8 cellular contexts compared by ENCODE assay signal in genomic region chr16:1333149-1333812, GRCh38. TPM values are rescaled to one million over a fixed set of nuclear protein-coding genes. Genes with fewer than 3 reads are reported as not detected.
DNase-seq lines count a peak whose midpoint lies in the region; ATAC-seq and TF ChIP-seq lines count a peak whose summit lies in the region.

BAIAP3 (plus strand) TSS chr16:1333645; CDS start chr16:1338550, 4,905 bp downstream.

- CTCF ChIA-PET in activated naive CD4-positive, alpha-beta T cell treated with anti-CD3 and anti-CD28 coated beads for 36 hours (lab: Charles Lee), result interaction anchor here (2.5 kb wide), 1 partner anchor 9 kb away, joined by 7 read pairs; no protein-coding TSS in a partner anchor

- ATAC-seq in GM21529 (IDR thresholded peaks at IDR 0.05; ENCODE audit: unreplicated experiment), result no peak

- peaks cover 13% of the 10 kb centered on the region for H3K4me1 Mint-ChIP-seq in activated naive CD4-positive, alpha-beta T cell treated with anti-CD3 and anti-CD28 coated beads for 36 hours (ENCODE audit: low read depth)

- peaks cover 13 to 83% (median 47%) of the 10 kb centered on the region in 7 donors for H3K27me3 ChIP-seq in spleen (replicated peaks in 1 of 7)

- no peak for TF ChIP-seq POLR2A in spleen (IDR thresholded peaks at IDR 0.05)

- H3K4me3 ChIP-seq in spleen, result peak within 1 kb of the TSS; percentile 16 to 78 (median 44)

- peak within 1 kb of the TSS in 7 of 8 donors; percentile 2 to 81 (median 71) for H3K27ac ChIP-seq in spleen

- intact Hi-C loops in activated naive CD4-positive, alpha-beta T cell treated with anti-CD3 and anti-CD28 coated beads for 36 hours (cut with micrococcal nuclease), result loop anchor here (10.0 kb wide), 1 partner anchor 342 kb away; the partner anchor contains the start of gene JPT2
- intact Hi-C loops in spleen (cut with DNase I; ENCODE audit: low total_unique reads), result no loop called here

- TF ChIP-seq CTCF in spleen (IDR thresholded peaks at IDR 0.05 in 8 of 11, conservative IDR thresholded peaks at IDR 0.05 in 3 of 11), result no peak

- peaks cover 0 to 9% (median 7%) of the 10 kb centered on the region in 8 donors for H3K9me3 ChIP-seq in spleen

- no peaks in the 10 kb centered on the region for H3K9me3 Mint-ChIP-seq in activated naive CD4-positive, alpha-beta T cell treated with anti-CD3 and anti-CD28 coated beads for 36 hours

- peaks cover 27 to 70% (median 53%) of the 10 kb centered on the region in 6 donors for H3K4me1 ChIP-seq in spleen

- no peak within 1 kb of the TSS for H3K4me3 Mint-ChIP-seq in activated naive CD4-positive, alpha-beta T cell treated with anti-CD3 and anti-CD28 coated beads for 36 hours

- DNase-seq in CD1c-positive myeloid dendritic cell (ENCODE audit: extremely low spot score) (peak; percentile 55), NCI-H2196 (lab: John Stamatoyannopoulos, UW; ENCODE audit: unreplicated experiment) (peak; percentile 47), hepatic stellate cell (ENCODE audit: low spot score) (peak; percentile 57), spleen (peak; percentile 88), middle frontal gyrus (ENCODE audit: extremely low spot score, low spot score) (no peak), cerebellum (ENCODE audit: low spot score) (no peak)
- DNase-seq in activated naive CD4-positive, alpha-beta T cell treated with anti-CD3 and anti-CD28 coated beads for 36 hours, result peak; percentile 50

- 2 to 8% (median 5%) methylated on average over 7 to 83 of the region's 83 CpGs for WGBS in spleen, 5 donors

- no peak within 1 kb of the TSS for H3K27ac Mint-ChIP-seq in activated naive CD4-positive, alpha-beta T cell treated with anti-CD3 and anti-CD28 coated beads for 36 hours

- H3K27me3 Mint-ChIP-seq in activated naive CD4-positive, alpha-beta T cell treated with anti-CD3 and anti-CD28 coated beads for 36 hours (ENCODE audit: low read depth), result peaks cover 24% of the 10 kb centered on the region

- H3K36me3 Mint-ChIP-seq in activated naive CD4-positive, alpha-beta T cell treated with anti-CD3 and anti-CD28 coated beads for 36 hours (ENCODE audit: low read depth), result no peaks in the 10 kb centered on the region

- H3K36me3 ChIP-seq in spleen, result no peaks in the 10 kb centered on the region

RNA-seq across cellular contexts. Expression of gene BAIAP3, which starts in this region (rescaled TPM):
- under 1 TPM; 0.10 to 0.37 TPM for total RNA-seq in activated naive CD4-positive, alpha-beta T cell treated with anti-CD3 and anti-CD28 coated beads for 36 hours
- total RNA-seq in spleen (10 to 100 TPM in 2 of 7 donors, 1 to 10 TPM in 5; 5.0 to 15.7 (median 6.7) TPM), cerebellum (8.8 TPM)
- polyA plus RNA-seq in spleen, result 1 to 10 TPM; 2.7 to 7.3 (median 3.0) TPM

Comparison
In these comparisons a context has a peak if more than half of its experiments do, and no peak if none do; other contexts are left out.
1. Peak in DNase-seq in activated naive CD4-positive, alpha-beta T cell treated with anti-CD3 and anti-CD28 coated beads for 36 hours; RNA of the gene not detected or under 1 TPM.
2. DNase-seq: peak in CD1c-positive myeloid dendritic cell (single experiment), NCI-H2196 (single experiment), hepatic stellate cell (single experiment) and spleen (single experiment); none in middle frontal gyrus (single experiment) and cerebellum (single experiment).